15 cellular contexts compared by ENCODE assay signal in genomic region chr5:112876362-112876761, GRCh38. TPM values are rescaled to one million over a fixed set of nuclear protein-coding genes. Genes with fewer than 3 reads are reported as not detected.
DNase-seq lines count a peak whose midpoint lies in the region; ATAC-seq, FAIRE-seq and TF ChIP-seq lines count a peak whose summit lies in the region.
"Had no signal": no experiment of that assay in that cellular context is flagged by ENCODE, and none has a peak within 500 bp of the region (broad histone marks: within the 10 kb centered on the region; RNA-seq: fewer than 3 reads in every experiment).

No MANE protein-coding gene starts in this region.

- no peak overlapping the region for H3K4me3 Mint-ChIP-seq in activated CD8-positive, alpha-beta T cell treated with anti-CD3 and anti-CD28 coated beads for 36 hours
- no peak overlapping the region for H3K4me3 Mint-ChIP-seq in activated CD8-positive, alpha-beta T cell treated with anti-CD3 and anti-CD28 coated beads, Interleukin-2, amount 10 ng/mL, durations not matched to agents 7 days and 5 days
- H3K4me3 Mint-ChIP-seq in astrocyte (ENCODE audit: unreplicated experiment) = no peak overlapping the region
- H3K4me3 Mint-ChIP-seq: CD14-positive monocyte had no signal

- H3K4me1 ChIP-seq in HUES48 (ENCODE audit: control insufficient read depth, insufficient read depth, low read length) (peaks cover 30% of the 10 kb centered on the region), astrocyte (ENCODE audit: insufficient read depth, low read length) (peaks cover 8% of the 10 kb centered on the region), mesendoderm (ENCODE audit: control insufficient read depth, low read depth, low read length) (no peaks in the 10 kb centered on the region), gastroesophageal sphincter (peaks cover 0 to 10% (median 0%) of the 10 kb centered on the region in 3 donors)

- H4K8ac ChIP-seq in mesendoderm (ENCODE audit: low read depth, low read length) = no peak overlapping the region

- H3K27ac Mint-ChIP-seq in activated CD8-positive, alpha-beta T cell treated with anti-CD3 and anti-CD28 coated beads for 36 hours = peak overlapping the region; percentile 15
- no peak overlapping the region for H3K27ac Mint-ChIP-seq in activated CD8-positive, alpha-beta T cell treated with anti-CD3 and anti-CD28 coated beads, Interleukin-2, amount 10 ng/mL, durations not matched to agents 7 days and 5 days
- H3K27ac Mint-ChIP-seq in astrocyte (ENCODE audit: unreplicated experiment) = peak overlapping the region; percentile 18

- H3K4ac ChIP-seq in mesendoderm (ENCODE audit: low read depth, low read length) = no peak overlapping the region

- H2BK120ac ChIP-seq in mesendoderm (ENCODE audit: low read depth, low read length) = no peak overlapping the region

- no peak overlapping the region for H2BK15ac ChIP-seq in mesendoderm (replicated peaks; ENCODE audit: low read depth)

- no peak for TF ChIP-seq CTCF in activated CD8-positive, alpha-beta T cell treated with anti-CD3 and anti-CD28 coated beads for 36 hours (IDR thresholded peaks at IDR 0.05)
- TF ChIP-seq CTCF in astrocyte (IDR thresholded peaks at IDR 0.05; ENCODE audit: insufficient read depth, low read depth, low read length) (no peak), gastroesophageal sphincter (IDR thresholded peaks at IDR 0.05) (no peak)

- H2BK5ac ChIP-seq in mesendoderm (ENCODE audit: low read length) = no peak overlapping the region

- CTCF ChIA-PET in activated CD8-positive, alpha-beta T cell treated with anti-CD3 and anti-CD28 coated beads for 36 hours (lab: Charles Lee) = no interaction called here
- CTCF ChIA-PET in activated CD8-positive, alpha-beta T cell treated with anti-CD3 and anti-CD28 coated beads, Interleukin-2, amount 10 ng/mL, durations not matched to agents 7 days and 5 days (lab: Charles Lee) = no interaction called here

- H3K79me1 ChIP-seq in mesendoderm (ENCODE audit: low read length) = peaks cover 2% of the 10 kb centered on the region

- H3K9me3 ChIP-seq in HUES48 (ENCODE audit: control insufficient read depth, insufficient read depth, low read length) (no peaks in the 10 kb centered on the region), astrocyte (ENCODE audit: insufficient read depth, low read depth, low read length) (no peaks in the 10 kb centered on the region), gastroesophageal sphincter (no peaks in the 10 kb centered on the region)
- H3K9me3 ChIP-seq: Caco-2 had no signal

- no peak for DNase-seq in activated CD8-positive, alpha-beta T cell treated with anti-CD3 and anti-CD28 coated beads for 36 hours
- DNase-seq in activated CD8-positive, alpha-beta T cell treated with anti-CD3 and anti-CD28 coated beads, Interleukin-2, amount 10 ng/mL, durations not matched to agents 7 days and 5 days = no peak
- DNase-seq in astrocyte (ENCODE audit: low read depth) = no peak
- peak; percentile 11 for DNase-seq in mesendoderm
- DNase-seq in AG08395 (ENCODE audit: low spot score) = no peak
- DNase-seq in NCI-H748 treated with DMSO at 0.1 percent for 48 hours (lab: John Stamatoyannopoulos, UW) = no peak
- DNase-seq: Caco-2, NCI-H1436 treated with DMSO at 0.1 percent for 48 hours, NCI-H2227 treated with DMSO at 0.1 percent for 48 hours, NCI-H526 had no signal

- H3K18ac ChIP-seq in mesendoderm (ENCODE audit: low read length) = no peak overlapping the region

- H3K4me2 ChIP-seq in astrocyte (ENCODE audit: low read length) (no peak overlapping the region), mesendoderm (ENCODE audit: low read length) (no peak overlapping the region)

- POLR2A ChIA-PET in activated CD8-positive, alpha-beta T cell treated with anti-CD3 and anti-CD28 coated beads for 36 hours (lab: Charles Lee) = no interaction called here
- POLR2A ChIA-PET in activated CD8-positive, alpha-beta T cell treated with anti-CD3 and anti-CD28 coated beads, Interleukin-2, amount 10 ng/mL, durations not matched to agents 7 days and 5 days (lab: Charles Lee) = no interaction called here

- H3K4me3 ChIP-seq in HUES48 (ENCODE audit: low read depth, low read length) (peak overlapping the region; percentile 1; the same call in 1 of the 2 replicates), astrocyte (ENCODE audit: insufficient read depth, low read depth, low read length) (no peak overlapping the region), mesendoderm (ENCODE audit: low read length) (no peak overlapping the region), gastroesophageal sphincter (no peak overlapping the region)

- H3K9me3 Mint-ChIP-seq in activated CD8-positive, alpha-beta T cell treated with anti-CD3 and anti-CD28 coated beads for 36 hours = no peaks in the 10 kb centered on the region
- H3K9me3 Mint-ChIP-seq in activated CD8-positive, alpha-beta T cell treated with anti-CD3 and anti-CD28 coated beads, Interleukin-2, amount 10 ng/mL, durations not matched to agents 7 days and 5 days (ENCODE audit: insufficient read depth) = no peaks in the 10 kb centered on the region
- H3K9me3 Mint-ChIP-seq in astrocyte (ENCODE audit: unreplicated experiment) = no peaks in the 10 kb centered on the region
- H3K9me3 Mint-ChIP-seq: CD14-positive monocyte had no signal

- WGBS in mesendoderm (ENCODE audit: extremely low coverage, insufficient coverage, low lambda C conversion rate) = no CpG with 5 or more reads among the region's 2 CpGs
- 48 to 59% methylated on average over 2 of the region's 2 CpGs for WGBS in gastroesophageal sphincter (ENCODE audit: low coverage in 1 of 2), 2 donors

- intact Hi-C loops in activated CD8-positive, alpha-beta T cell treated with anti-CD3 and anti-CD28 coated beads for 36 hours (cut with micrococcal nuclease) = no loop called here

- no peak for TF ChIP-seq EP300 in gastroesophageal sphincter (IDR thresholded peaks at IDR 0.05)

- H2AFZ ChIP-seq in astrocyte (ENCODE audit: low read depth, low read length) = no peak overlapping the region

- H3K79me2 ChIP-seq in astrocyte (ENCODE audit: insufficient read depth, low read length) (peaks cover 21% of the 10 kb centered on the region), mesendoderm (ENCODE audit: control insufficient read depth, insufficient read depth, low read length) (no peaks in the 10 kb centered on the region)

- peaks cover 37% of the 10 kb centered on the region for H4K20me1 ChIP-seq in astrocyte (ENCODE audit: insufficient read depth, low read length)

- peaks cover 50% of the 10 kb centered on the region for H3K36me3 ChIP-seq in HUES48 (ENCODE audit: control insufficient read depth, insufficient read depth, low read length)
- H3K36me3 ChIP-seq in astrocyte (ENCODE audit: insufficient read depth, low read length) = peaks cover 17% of the 10 kb centered on the region
- H3K36me3 ChIP-seq in mesendoderm (ENCODE audit: control insufficient read depth, insufficient read depth, low read length) = peaks cover 2% of the 10 kb centered on the region
- H3K36me3 ChIP-seq in gastroesophageal sphincter = peaks cover 0 to 65% of the 10 kb centered on the region in 2 donors

- ATAC-seq in activated CD8-positive, alpha-beta T cell treated with anti-CD3 and anti-CD28 coated beads for 36 hours = no peak
- ATAC-seq in activated CD8-positive, alpha-beta T cell treated with anti-CD3 and anti-CD28 coated beads, Interleukin-2, amount 10 ng/mL, durations not matched to agents 7 days and 5 days = no peak
- ATAC-seq in gastroesophageal sphincter = no peak
- ATAC-seq: HCT116 had no signal

- peaks cover 38% of the 10 kb centered on the region for H3K4me1 Mint-ChIP-seq in activated CD8-positive, alpha-beta T cell treated with anti-CD3 and anti-CD28 coated beads for 36 hours (ENCODE audit: low read depth)
- peaks cover 64% of the 10 kb centered on the region for H3K4me1 Mint-ChIP-seq in activated CD8-positive, alpha-beta T cell treated with anti-CD3 and anti-CD28 coated beads, Interleukin-2, amount 10 ng/mL, durations not matched to agents 7 days and 5 days (ENCODE audit: low read depth)
- H3K4me1 Mint-ChIP-seq in astrocyte (ENCODE audit: low read depth, unreplicated experiment) = peaks cover 24% of the 10 kb centered on the region

- no peak for FAIRE-seq in astrocyte (lab: Jason Lieb, UNC)
- FAIRE-seq: A204.1 had no signal

- H3K27me3 ChIP-seq in HUES48 (ENCODE audit: control insufficient read depth, insufficient read depth, low read length) (no peaks in the 10 kb centered on the region), astrocyte (ENCODE audit: insufficient read depth, low read length) (no peaks in the 10 kb centered on the region), mesendoderm (ENCODE audit: insufficient read depth, low read length, poor library complexity) (peaks cover 1% of the 10 kb centered on the region), gastroesophageal sphincter (no peaks in the 10 kb centered on the region)

- H2AK5ac ChIP-seq in mesendoderm (ENCODE audit: low read length) = no peak overlapping the region

- H3K9ac ChIP-seq in HUES48 (ENCODE audit: low read depth, low read length) = no peak overlapping the region; the same call in 1 of the 2 replicates
- no peak overlapping the region for H3K9ac ChIP-seq in astrocyte (ENCODE audit: low read length)
- no peak overlapping the region for H3K9ac ChIP-seq in mesendoderm (ENCODE audit: low read length)

- H4K5ac ChIP-seq in mesendoderm (ENCODE audit: low read length) = no peak overlapping the region

- no peaks in the 10 kb centered on the region for H3K27me3 Mint-ChIP-seq in activated CD8-positive, alpha-beta T cell treated with anti-CD3 and anti-CD28 coated beads for 36 hours
- H3K27me3 Mint-ChIP-seq in activated CD8-positive, alpha-beta T cell treated with anti-CD3 and anti-CD28 coated beads, Interleukin-2, amount 10 ng/mL, durations not matched to agents 7 days and 5 days (ENCODE audit: low read depth) = no peaks in the 10 kb centered on the region
- no peaks in the 10 kb centered on the region for H3K27me3 Mint-ChIP-seq in astrocyte (ENCODE audit: low read depth, unreplicated experiment)

- peaks cover 41% of the 10 kb centered on the region for H3K36me3 Mint-ChIP-seq in activated CD8-positive, alpha-beta T cell treated with anti-CD3 and anti-CD28 coated beads for 36 hours (ENCODE audit: low read depth)
- H3K36me3 Mint-ChIP-seq in activated CD8-positive, alpha-beta T cell treated with anti-CD3 and anti-CD28 coated beads, Interleukin-2, amount 10 ng/mL, durations not matched to agents 7 days and 5 days (ENCODE audit: low read depth) = peaks cover 58% of the 10 kb centered on the region
- H3K36me3 Mint-ChIP-seq in astrocyte (ENCODE audit: low read depth, unreplicated experiment) = no peaks in the 10 kb centered on the region

- H3K27ac ChIP-seq in HUES48 (ENCODE audit: low read depth, low read length) (peak overlapping the region; percentile 72), astrocyte (ENCODE audit: low read depth, low read length) (no peak overlapping the region), mesendoderm (ENCODE audit: low read depth, low read length) (no peak overlapping the region), gastroesophageal sphincter (no peak overlapping the region)

- no peak overlapping the region for H3K56ac ChIP-seq in mesendoderm (ENCODE audit: low read length)

- no peak overlapping the region for H3K23ac ChIP-seq in mesendoderm (ENCODE audit: low read length)

- no peak for TF ChIP-seq POLR2A in gastroesophageal sphincter (IDR thresholded peaks at IDR 0.05)

RNA-seq across cellular contexts. Expression of gene SRP19, which starts 15.3 kb away (rescaled TPM):
- 10 to 100 TPM; 45.6 to 47.0 TPM for total RNA-seq in activated CD8-positive, alpha-beta T cell treated with anti-CD3 and anti-CD28 coated beads for 36 hours
- 10 to 100 TPM; 51.2 to 56.6 TPM for total RNA-seq in activated CD8-positive, alpha-beta T cell treated with anti-CD3 and anti-CD28 coated beads, Interleukin-2, amount 10 ng/mL, durations not matched to agents 7 days and 5 days
- total RNA-seq in astrocyte = 73.1 and 73.5 TPM in 2 replicates
- polyA plus RNA-seq in mesendoderm (2013, experiment 1 of 2) = 152 TPM
- 155 TPM for polyA plus RNA-seq in mesendoderm (2013, experiment 2 of 2)
- total RNA-seq in gastroesophageal sphincter = 10 to 100 TPM; 36.5 to 96.8 (median 69.2) TPM

RNA-seq across cellular contexts. Expression of gene REEP5, which starts 45.7 kb away (rescaled TPM):
- 10 to 100 TPM; 38.0 to 40.6 TPM for total RNA-seq in activated CD8-positive, alpha-beta T cell treated with anti-CD3 and anti-CD28 coated beads for 36 hours
- 10 to 100 TPM; 77.6 to 85.0 TPM for total RNA-seq in activated CD8-positive, alpha-beta T cell treated with anti-CD3 and anti-CD28 coated beads, Interleukin-2, amount 10 ng/mL, durations not matched to agents 7 days and 5 days
- total RNA-seq in astrocyte (120 and 132 TPM in 2 replicates), gastroesophageal sphincter (10 to 100 TPM; 59.6 to 81.7 (median 69.3) TPM)
- 36.5 TPM for polyA plus RNA-seq in mesendoderm (2013, experiment 1 of 2)
- polyA plus RNA-seq in mesendoderm (2013, experiment 2 of 2) = 34.7 TPM
